In the genomic region with DNA sequence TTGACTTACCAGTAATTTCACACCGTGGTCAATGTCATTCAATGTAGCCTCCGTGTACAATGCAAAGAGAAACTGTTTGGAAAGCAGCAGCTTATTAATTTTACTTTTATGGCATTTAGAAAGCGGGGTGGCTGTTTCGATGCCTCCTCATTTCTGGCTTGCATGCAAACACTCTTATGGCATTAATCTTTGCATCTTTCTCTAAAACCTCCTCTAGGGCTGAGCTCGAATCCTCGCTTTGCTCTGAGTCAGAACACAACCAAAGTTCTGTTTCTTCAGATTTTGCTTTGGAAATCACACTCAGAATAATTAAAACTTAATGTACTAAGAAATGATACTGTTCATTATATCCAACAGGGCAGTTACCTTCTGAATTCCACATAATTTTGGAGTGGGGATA, we compare ENCODE assay signal across 24 cellular contexts.
DNase-seq lines count a peak whose midpoint lies in the region; ATAC-seq and TF ChIP-seq lines count a peak whose summit lies in the region.
"Had no signal": no experiment of that assay in that cellular context is flagged by ENCODE, and none has a peak within 500 bp of the region (broad histone marks: within the 10 kb centered on the region; RNA-seq: fewer than 3 reads in every experiment).

No MANE protein-coding gene starts in this region.

- H3K9me3 Mint-ChIP-seq in brain, result no peaks in the 10 kb centered on the region
- H3K9me3 Mint-ChIP-seq: activated CD4-positive, alpha-beta T cell treated with anti-CD3 and anti-CD28 coated beads, Interleukin-2, amount 10 ng/mL, durations not matched to agents 24 days and 14 days; activated naive CD4-positive, alpha-beta T cell treated with anti-CD3 and anti-CD28 coated beads, Interleukin-2, amount 50 U/mL, for 72 hours; activated T-helper 17 cell treated with anti-CD3 and anti-CD28 coated beads, Interleukin-2, amount 50 U/mL, for 72 hours; immature natural killer cell had no signal

- no peaks in the 10 kb centered on the region for H3K27me3 Mint-ChIP-seq in brain

- H3K36me3 ChIP-seq in GM23248 (ENCODE audit: low read depth) (no peaks in the 10 kb centered on the region), iPS-18a (ENCODE audit: control insufficient read depth, low read depth, low read length) (no peaks in the 10 kb centered on the region), sigmoid colon (no peaks in the 10 kb centered on the region)
- H3K36me3 ChIP-seq: prostate gland, uterus had no signal

- H3K9me3 ChIP-seq in GM23248 (ENCODE audit: low read depth) (no peaks in the 10 kb centered on the region), iPS-18a (ENCODE audit: control insufficient read depth, low read depth, low read length) (no peaks in the 10 kb centered on the region), sigmoid colon (no peaks in the 10 kb centered on the region)
- H3K9me3 ChIP-seq: HAP-1, prostate gland, SK-N-SH, uterus had no signal

- DNase-seq in GM23248 (peak; percentile 46), sigmoid colon (no peak), NCI-H1417 (lab: John Stamatoyannopoulos, UW) (no peak), GM20000 (ENCODE audit: low spot score) (no peak)
- DNase-seq in stimulated activated CD4-positive, alpha-beta T cell treated with anti-CD3 and anti-CD28 coated beads, Interleukin-2, amount 100 ng/mL, for 24 hours, result no peak
- DNase-seq: ACHN; activated CD4-positive, alpha-beta T cell treated with anti-CD3 and anti-CD28 coated beads, Interleukin-2, amount 10 ng/mL, durations not matched to agents 24 days and 14 days; central memory CD4-positive, alpha-beta T cell; immature natural killer cell; KG1; NCI-H2171; NCI-H524 treated with DMSO at 0.1 percent for 48 hours; RPMI8226; uterus had no signal

- peaks cover 21% of the 10 kb centered on the region for H3K4me1 ChIP-seq in GM23248 (ENCODE audit: insufficient read depth)
- peaks cover 39% of the 10 kb centered on the region for H3K4me1 ChIP-seq in iPS-18a (ENCODE audit: control insufficient read depth, low read depth, low read length)
- H3K4me1 ChIP-seq in sigmoid colon, result peaks cover 0 to 22% (median 4%) of the 10 kb centered on the region in 4 donors
- H3K4me1 ChIP-seq: prostate gland, uterus had no signal

- 0 out of 2 replicates have a peak, but pooled peaks cover 22% of the 10 kb centered on the region for H3K27me3 ChIP-seq in GM23248 (replicated peaks; ENCODE audit: insufficient read depth)
- H3K27me3 ChIP-seq in iPS-18a (ENCODE audit: control insufficient read depth, insufficient read depth, low read length), result no peaks in the 10 kb centered on the region
- no peaks in the 10 kb centered on the region for H3K27me3 ChIP-seq in sigmoid colon
- H3K27me3 ChIP-seq: uterus had no signal

- TF ChIP-seq POLR2A in sigmoid colon (IDR thresholded peaks at IDR 0.05), result no peak

- no peak for TF ChIP-seq EP300 in sigmoid colon (IDR thresholded peaks at IDR 0.05)

- no peaks in the 10 kb centered on the region for H3F3A ChIP-seq in GM23248 (ENCODE audit: insufficient read depth)

- no peaks in the 10 kb centered on the region for H4K20me1 ChIP-seq in GM23248 (ENCODE audit: insufficient read depth)

- ATAC-seq in GM19397 (IDR thresholded peaks at IDR 0.05; ENCODE audit: unreplicated experiment), result no peak
- ATAC-seq: activated naive CD4-positive, alpha-beta T cell treated with anti-CD3 and anti-CD28 coated beads, Interleukin-2, amount 50 U/mL, for 72 hours; activated T-helper 17 cell treated with anti-CD3 and anti-CD28 coated beads, Interleukin-2, amount 50 U/mL, for 72 hours; GM12878; left lobe of liver had no signal

- in situ Hi-C loops in GM23248 (cut with MboI), result no loop called here

- H3K4me3 ChIP-seq in GM23248, result 0 out of 2 replicates have a peak overlapping the region, but pooled peaks have one; percentile 13
- H3K4me3 ChIP-seq in iPS-18a (ENCODE audit: low read length), result peak overlapping the region; percentile 39
- H3K4me3 ChIP-seq in sigmoid colon, result no peak overlapping the region
- H3K4me3 ChIP-seq: GM12878, HAP-1 had no signal

- H2AFZ ChIP-seq in GM23248, result no peak overlapping the region

- H3K27ac ChIP-seq in GM23248, result no peak overlapping the region
- no peak overlapping the region for H3K27ac ChIP-seq in iPS-18a (ENCODE audit: low read length)
- peak overlapping the region in 3 of 4 donors; percentile 44 to 60 (median 52) for H3K27ac ChIP-seq in sigmoid colon
- H3K27ac ChIP-seq: prostate gland had no signal

- H3K79me2 ChIP-seq in GM23248 (ENCODE audit: insufficient read depth), result no peaks in the 10 kb centered on the region

- peak overlapping the region in 4 of 5 experiments; percentile 39 to 84 (median 80) for H3K27ac Mint-ChIP-seq in brain
- H3K27ac Mint-ChIP-seq: activated CD4-positive, alpha-beta T cell treated with anti-CD3 and anti-CD28 coated beads, Interleukin-2, amount 10 ng/mL, durations not matched to agents 24 days and 14 days; activated naive CD4-positive, alpha-beta T cell treated with anti-CD3 and anti-CD28 coated beads, Interleukin-2, amount 50 U/mL, for 72 hours; activated T-helper 17 cell treated with anti-CD3 and anti-CD28 coated beads, Interleukin-2, amount 50 U/mL, for 72 hours; immature natural killer cell had no signal

- H3K9me2 ChIP-seq in GM23248 (ENCODE audit: insufficient read depth), result no peaks in the 10 kb centered on the region
- H3K9me2 ChIP-seq: SK-N-SH had no signal

- no peak overlapping the region for H3K4me2 ChIP-seq in GM23248 (ENCODE audit: unreplicated experiment)
- H3K4me2 ChIP-seq: SK-N-SH had no signal

- H3K36me3 Mint-ChIP-seq in brain, result peaks cover 15% of the 10 kb centered on the region
- H3K36me3 Mint-ChIP-seq: activated naive CD4-positive, alpha-beta T cell treated with anti-CD3 and anti-CD28 coated beads, Interleukin-2, amount 50 U/mL, for 72 hours; immature natural killer cell had no signal

- TF ChIP-seq CTCF in brain (conservative IDR thresholded peaks at IDR 0.05) (no peak), sigmoid colon (IDR thresholded peaks at IDR 0.05) (no peak), GM20000 (IDR thresholded peaks at IDR 0.05; ENCODE audit: extremely low read depth, missing control alignments) (no peak)

- H3K4me3 Mint-ChIP-seq in brain, result peak overlapping the region; percentile 21 to 82 (median 57)
- H3K4me3 Mint-ChIP-seq: activated CD4-positive, alpha-beta T cell treated with anti-CD3 and anti-CD28 coated beads, Interleukin-2, amount 10 ng/mL, durations not matched to agents 24 days and 14 days; activated T-helper 17 cell treated with anti-CD3 and anti-CD28 coated beads, Interleukin-2, amount 50 U/mL, for 72 hours; immature natural killer cell had no signal

- peaks cover 68% of the 10 kb centered on the region for H3K4me1 Mint-ChIP-seq in brain
- H3K4me1 Mint-ChIP-seq: activated CD4-positive, alpha-beta T cell treated with anti-CD3 and anti-CD28 coated beads, Interleukin-2, amount 10 ng/mL, durations not matched to agents 24 days and 14 days; activated T-helper 17 cell treated with anti-CD3 and anti-CD28 coated beads, Interleukin-2, amount 50 U/mL, for 72 hours; immature natural killer cell had no signal

- H3K9ac ChIP-seq in GM23248 (no peak overlapping the region), iPS-18a (ENCODE audit: low read length) (peak overlapping the region; percentile 8)
- H3K9ac ChIP-seq: SK-N-SH had no signal

- intact Hi-C loops in sigmoid colon (cut with DNase I), result no loop called here

- 19 to 24% methylated on average over 6 of the region's 6 CpGs for WGBS in GM23248 (ENCODE audit: low coverage in 1 of 2, low lambda C conversion rate in 2 of 2, missing lambda C conversion rate in 2 of 2), 2 experiments
- 53 to 66% methylated on average over 6 of the region's 6 CpGs for WGBS in sigmoid colon, 2 donors

Comparison
In these comparisons a context has a peak if more than half of its experiments do, and no peak if none do; other contexts are left out.
1. H3K27ac ChIP-seq: peak in sigmoid colon (3 of 4); none in GM23248 (single experiment) and iPS-18a (single experiment).
2. H3K4me3 ChIP-seq: peak in GM23248 (single experiment) and iPS-18a (single experiment); none in sigmoid colon (0 of 4).